ENCODE assay signal across 11 cellular contexts in genomic region chr17:39739885-39740356, GRCh38. TPM values are rescaled to one million over a fixed set of nuclear protein-coding genes. Genes with fewer than 3 reads are reported as not detected.
A peak's percentile ranks its signal among the peaks of the same experiment; 100 is the strongest.
DNase-seq lines count a peak whose midpoint lies in the region; ATAC-seq and TF ChIP-seq lines count a peak whose summit lies in the region.
"Had no signal": no experiment of that assay in that cellular context is flagged by ENCODE, and none has a peak within 500 bp of the region (broad histone marks: within the 10 kb centered on the region; RNA-seq: fewer than 3 reads in every experiment).

No MANE protein-coding gene starts in this region.

- no peaks in the 10 kb centered on the region for H3K79me2 ChIP-seq in osteoblast (ENCODE audit: insufficient read depth, low read length)

- H3K4me3 ChIP-seq in NT2/D1 (ENCODE audit: insufficient read length, low read depth) = peak overlapping the region; percentile 33
- peak overlapping the region; percentile 53 to 69 (median 64) for H3K4me3 ChIP-seq in esophagus squamous epithelium
- no peak overlapping the region for H3K4me3 ChIP-seq in osteoblast (ENCODE audit: insufficient read depth, low read length)

- H3K36me3 Mint-ChIP-seq in activated T-helper 2 cell treated with anti-CD3 and anti-CD28 coated beads, Interferon-gamma antibody, Interleukin-2, Interleukin-4, amounts not matched to agents 10 μg/mL and 5 μg/mL and 100 μg/mL, durations not matched to agents 14 hours and 24 hours and 36 hours (ENCODE audit: low read depth) = no peaks in the 10 kb centered on the region
- H3K36me3 Mint-ChIP-seq: activated CD8-positive, alpha-beta memory T cell treated with anti-CD3 and anti-CD28 coated beads, Interleukin-2, amount 10 ng/mL, durations not matched to agents 7 days and 5 days had no signal

- H4K20me1 ChIP-seq in osteoblast (ENCODE audit: insufficient read depth, low read length) = no peaks in the 10 kb centered on the region

- no peak for ATAC-seq in HG03039 (IDR thresholded peaks at IDR 0.05; ENCODE audit: unreplicated experiment)
- no peak for ATAC-seq in HG02981 (IDR thresholded peaks at IDR 0.05; ENCODE audit: unreplicated experiment)
- ATAC-seq: activated CD8-positive, alpha-beta memory T cell treated with anti-CD3 and anti-CD28 coated beads, Interleukin-2, amount 10 ng/mL, durations not matched to agents 7 days and 5 days had no signal

- H3K4me2 ChIP-seq in osteoblast (ENCODE audit: insufficient read depth, low read length) = peak overlapping the region; percentile 69

- H3K4me1 ChIP-seq in NT2/D1 (ENCODE audit: insufficient read depth, insufficient read length) = peaks cover 22% of the 10 kb centered on the region
- peaks cover 12 to 75% (median 18%) of the 10 kb centered on the region in 3 donors for H3K4me1 ChIP-seq in esophagus squamous epithelium
- peaks cover 19% of the 10 kb centered on the region for H3K4me1 ChIP-seq in osteoblast (ENCODE audit: insufficient read depth, low read length)

- H3K9me3 Mint-ChIP-seq in activated T-helper 2 cell treated with anti-CD3 and anti-CD28 coated beads, Interferon-gamma antibody, Interleukin-2, Interleukin-4, amounts not matched to agents 10 μg/mL and 5 μg/mL and 100 μg/mL, durations not matched to agents 14 hours and 24 hours and 36 hours = no peaks in the 10 kb centered on the region

- 11 to 25% methylated on average over 4 to 8 of the region's 9 CpGs for WGBS in esophagus squamous epithelium, 2 donors

- no peak overlapping the region for H3K4me3 Mint-ChIP-seq in activated T-helper 2 cell treated with anti-CD3 and anti-CD28 coated beads, Interferon-gamma antibody, Interleukin-2, Interleukin-4, amounts not matched to agents 10 μg/mL and 5 μg/mL and 100 μg/mL, durations not matched to agents 14 hours and 24 hours and 36 hours (ENCODE audit: low read depth)
- H3K4me3 Mint-ChIP-seq: activated CD8-positive, alpha-beta memory T cell treated with anti-CD3 and anti-CD28 coated beads, Interleukin-2, amount 10 ng/mL, durations not matched to agents 7 days and 5 days had no signal

- intact Hi-C loops in esophagus squamous epithelium (cut with DNase I) = no loop called here
- intact Hi-C loops in activated T-helper 2 cell treated with anti-CD3 and anti-CD28 coated beads, Interferon-gamma antibody, Interleukin-2, Interleukin-4, amounts not matched to agents 10 μg/mL and 5 μg/mL and 100 μg/mL, durations not matched to agents 14 hours and 24 hours and 36 hours (cut with micrococcal nuclease) = no loop called here

- H2AFZ ChIP-seq in osteoblast (ENCODE audit: low read length) = peak overlapping the region; percentile 66

- H3K9me3 ChIP-seq in NT2/D1 (ENCODE audit: insufficient read depth, low read length) (no peaks in the 10 kb centered on the region), esophagus squamous epithelium (no peaks in the 10 kb centered on the region), osteoblast (ENCODE audit: low read depth, low read length) (no peaks in the 10 kb centered on the region)

- H3K9ac ChIP-seq in NT2/D1 (ENCODE audit: insufficient read length, low read depth) = peak overlapping the region; percentile 78

- H3K27ac Mint-ChIP-seq in activated T-helper 2 cell treated with anti-CD3 and anti-CD28 coated beads, Interferon-gamma antibody, Interleukin-2, Interleukin-4, amounts not matched to agents 10 μg/mL and 5 μg/mL and 100 μg/mL, durations not matched to agents 14 hours and 24 hours and 36 hours = no peak overlapping the region
- H3K27ac Mint-ChIP-seq: activated CD8-positive, alpha-beta memory T cell treated with anti-CD3 and anti-CD28 coated beads, Interleukin-2, amount 10 ng/mL, durations not matched to agents 7 days and 5 days had no signal

- H3K4me1 Mint-ChIP-seq in activated T-helper 2 cell treated with anti-CD3 and anti-CD28 coated beads, Interferon-gamma antibody, Interleukin-2, Interleukin-4, amounts not matched to agents 10 μg/mL and 5 μg/mL and 100 μg/mL, durations not matched to agents 14 hours and 24 hours and 36 hours (ENCODE audit: low read depth) = peaks cover 19% of the 10 kb centered on the region

- H3K27me3 Mint-ChIP-seq in activated T-helper 2 cell treated with anti-CD3 and anti-CD28 coated beads, Interferon-gamma antibody, Interleukin-2, Interleukin-4, amounts not matched to agents 10 μg/mL and 5 μg/mL and 100 μg/mL, durations not matched to agents 14 hours and 24 hours and 36 hours (ENCODE audit: low read depth) = peaks cover 22% of the 10 kb centered on the region

- DNase-seq in COLO668 (lab: John Stamatoyannopoulos, UW; ENCODE audit: unreplicated experiment) = peak; percentile 27
- no peak for DNase-seq in NT2/D1 (ENCODE audit: low read depth, low spot score)
- no peak for DNase-seq in esophagus squamous epithelium (lab: John Stamatoyannopoulos, UW)
- DNase-seq in osteoblast (ENCODE audit: insufficient read length, low spot score, missing footprints) = peak; percentile 82
- DNase-seq in activated T-helper 2 cell treated with anti-CD3 and anti-CD28 coated beads, Interferon-gamma antibody, Interleukin-2, Interleukin-4, amounts not matched to agents 10 μg/mL and 5 μg/mL and 100 μg/mL, durations not matched to agents 14 hours and 24 hours and 36 hours (ENCODE audit: low spot score) = no peak
- DNase-seq in germinal center (ENCODE audit: low spot score) = no peak
- DNase-seq: nucleus accumbens had no signal

- TF ChIP-seq CTCF in esophagus squamous epithelium (IDR thresholded peaks at IDR 0.05) (no peak), osteoblast (IDR thresholded peaks at IDR 0.05; ENCODE audit: extremely low read depth, low read depth, low read length) (no peak)

- TF ChIP-seq POLR2A in esophagus squamous epithelium (IDR thresholded peaks at IDR 0.05) = no peak

- H3K27ac ChIP-seq in esophagus squamous epithelium (peak overlapping the region; percentile 93 to 98 (median 94)), osteoblast (ENCODE audit: low read depth, low read length) (no peak overlapping the region)

- H3K36me3 ChIP-seq in NT2/D1 (ENCODE audit: insufficient read depth, insufficient read length, low read length) = no peaks in the 10 kb centered on the region
- H3K36me3 ChIP-seq in esophagus squamous epithelium = peaks cover under 1 to 31% (median 16%) of the 10 kb centered on the region in 3 donors
- no peaks in the 10 kb centered on the region for H3K36me3 ChIP-seq in osteoblast (ENCODE audit: insufficient read depth, low read length)

- peaks cover 16% of the 10 kb centered on the region for H3K27me3 ChIP-seq in NT2/D1 (ENCODE audit: insufficient read depth, insufficient read length)
- H3K27me3 ChIP-seq in esophagus squamous epithelium = peaks cover 0 to 82% (median 0%) of the 10 kb centered on the region in 4 donors
- peaks cover 18% of the 10 kb centered on the region for H3K27me3 ChIP-seq in osteoblast (ENCODE audit: insufficient read depth, low read length)

RNA-seq across cellular contexts. Expression of gene GRB7, which starts 2.2 kb away (rescaled TPM):
- total RNA-seq in esophagus squamous epithelium (10 to 100 TPM; 25.1 to 62.1 (median 55.9) TPM), osteoblast (under 0.01 and 0.29 TPM in 2 replicates)
- total RNA-seq in activated T-helper 2 cell treated with anti-CD3 and anti-CD28 coated beads, Interferon-gamma antibody, Interleukin-2, Interleukin-4, amounts not matched to agents 10 μg/mL and 5 μg/mL and 100 μg/mL, durations not matched to agents 14 hours and 24 hours and 36 hours = 0.39 and 0.74 TPM in 2 replicates
- total RNA-seq: dermis microvascular lymphatic vessel endothelial cell had no signal

RNA-seq across cellular contexts. Expression of gene MIEN1, which starts 9.6 kb away (rescaled TPM):
- total RNA-seq in esophagus squamous epithelium (10 to 100 TPM; 44.4 to 55.2 (median 53.2) TPM), osteoblast (14.8 and 16.5 TPM in 2 replicates)
- 36.2 and 38.8 TPM in 2 replicates for total RNA-seq in activated T-helper 2 cell treated with anti-CD3 and anti-CD28 coated beads, Interferon-gamma antibody, Interleukin-2, Interleukin-4, amounts not matched to agents 10 μg/mL and 5 μg/mL and 100 μg/mL, durations not matched to agents 14 hours and 24 hours and 36 hours

RNA-seq across cellular contexts. Expression of gene ERBB2, which starts 40.1 kb away (rescaled TPM):
- total RNA-seq in esophagus squamous epithelium (100 to 1,000 TPM in 1 of 4 donors, 10 to 100 TPM in 3; 75.2 to 170 (median 86.5) TPM), osteoblast (40.4 and 44.2 TPM in 2 replicates)
- total RNA-seq in activated T-helper 2 cell treated with anti-CD3 and anti-CD28 coated beads, Interferon-gamma antibody, Interleukin-2, Interleukin-4, amounts not matched to agents 10 μg/mL and 5 μg/mL and 100 μg/mL, durations not matched to agents 14 hours and 24 hours and 36 hours = 4.0 and 4.1 TPM in 2 replicates

RNA-seq across cellular contexts. Expression of gene PGAP3, which starts 52.1 kb away (rescaled TPM):
- total RNA-seq in esophagus squamous epithelium (10 to 100 TPM; 10.7 to 34.2 (median 19.2) TPM), osteoblast (10.3 and 10.9 TPM in 2 replicates)
- total RNA-seq in activated T-helper 2 cell treated with anti-CD3 and anti-CD28 coated beads, Interferon-gamma antibody, Interleukin-2, Interleukin-4, amounts not matched to agents 10 μg/mL and 5 μg/mL and 100 μg/mL, durations not matched to agents 14 hours and 24 hours and 36 hours = 12.9 and 14.0 TPM in 2 replicates

Comparison
In these comparisons a context has a peak if more than half of its experiments do, and no peak if none do; other contexts are left out.
1. DNase-seq: peak in COLO668 (single experiment) and osteoblast (single experiment); none in NT2/D1 (single experiment), esophagus squamous epithelium (single experiment), activated T-helper 2 cell treated with anti-CD3 and anti-CD28 coated beads, Interferon-gamma antibody, Interleukin-2, Interleukin-4, amounts not matched to agents 10 μg/mL and 5 μg/mL and 100 μg/mL, durations not matched to agents 14 hours and 24 hours and 36 hours (single experiment) and germinal center (single experiment).
2. RNA of gene GRB7, which starts 2.2 kb away (total RNA-seq): 25.1 to 62.1 TPM in esophagus squamous epithelium; 0.39 to 0.74 TPM in activated T-helper 2 cell treated with anti-CD3 and anti-CD28 coated beads, Interferon-gamma antibody, Interleukin-2, Interleukin-4, amounts not matched to agents 10 μg/mL and 5 μg/mL and 100 μg/mL, durations not matched to agents 14 hours and 24 hours and 36 hours and under 0.01 to 0.29 TPM in osteoblast; every median in the first group is over 10 times any median in the second.